Comparison of ENCODE assay signal across 8 cellular contexts in the genomic region with DNA sequence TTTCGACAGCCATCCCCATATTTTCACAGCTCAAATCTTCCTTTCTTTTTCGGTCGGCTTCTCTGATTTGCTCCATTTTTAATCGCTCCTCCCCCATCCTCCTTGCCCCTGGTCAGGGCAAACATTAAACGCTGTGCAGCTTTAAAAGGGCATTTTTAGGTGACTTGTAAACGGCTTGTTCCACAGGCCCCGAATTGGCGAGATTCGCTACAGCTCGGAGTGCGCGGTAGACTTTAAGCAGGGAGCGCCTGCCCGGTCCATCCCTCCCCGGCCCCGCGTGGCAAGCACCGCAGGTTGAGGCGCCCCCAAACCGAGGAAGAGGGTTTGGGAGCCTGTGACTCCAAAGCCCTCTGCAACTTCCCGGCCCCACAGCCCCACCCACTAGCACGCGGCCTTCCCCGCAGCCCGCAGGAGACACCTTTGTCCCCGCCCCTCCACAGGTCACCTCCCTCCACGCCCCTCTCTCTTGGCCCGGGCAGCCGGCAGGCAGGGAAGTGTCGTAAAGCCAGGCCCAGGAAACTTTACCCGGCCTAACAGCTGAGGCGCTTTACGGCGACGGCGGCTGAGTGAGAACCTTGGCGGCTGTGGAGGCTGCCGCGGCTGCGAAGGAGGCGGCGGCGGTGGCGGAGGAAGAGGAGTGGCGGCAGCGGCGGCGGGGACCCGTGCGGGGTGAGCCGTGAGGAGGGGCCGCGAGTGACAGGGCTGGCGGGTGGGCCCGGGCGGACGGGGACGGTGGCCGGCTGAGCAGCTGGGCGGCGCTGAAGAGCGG. TPM values are rescaled to one million over a fixed set of nuclear protein-coding genes. Genes with fewer than 3 reads are reported as not detected.
DNase-seq lines count a peak whose midpoint lies in the region; ATAC-seq and TF ChIP-seq lines count a peak whose summit lies in the region.

A gene (plus strand): TSS at position 550 of the 769 bp plus-strand sequence. CDS start 372 bp downstream, outside the sequence.

- no peaks in the 10 kb centered on the region for H3K27me3 ChIP-seq in kidney epithelial cell (ENCODE audit: control insufficient read depth, insufficient read depth, low read length)

- no peaks in the 10 kb centered on the region for H3K36me3 ChIP-seq in kidney epithelial cell (ENCODE audit: control insufficient read depth, insufficient read depth, low read length)

- DNase-seq in AML-193 (lab: John Stamatoyannopoulos, UW) = peak; percentile 91 to 94
- peak; percentile 92 for DNase-seq in NCI-H460 (ENCODE audit: extremely low read depth, low read depth)
- peak; percentile 85 for DNase-seq in activated CD4-positive, CD25-positive, alpha-beta regulatory T cell treated with anti-CD3 and anti-CD28 coated beads, Interleukin-2, amount 50 U/mL, for 72 hours
- DNase-seq in cerebellum (ENCODE audit: low spot score) = peak; percentile 86
- DNase-seq in kidney epithelial cell (ENCODE audit: low read depth) = peak; percentile 79
- peak; percentile 95 for DNase-seq in stimulated activated CD4-positive, alpha-beta T cell treated with anti-CD3 and anti-CD28 coated beads, Interleukin-15, amount 100 ng/mL, for 24 hours

- TF ChIP-seq CTCF in kidney epithelial cell (IDR thresholded peaks at IDR 0.05; ENCODE audit: insufficient read depth, low read length, poor library complexity, severe bottlenecking) = no peak

- peak; percentile 88 for ATAC-seq in GM19043 (IDR thresholded peaks at IDR 0.05; ENCODE audit: low read depth, unreplicated experiment)
- ATAC-seq in HG03354 (IDR thresholded peaks at IDR 0.05; ENCODE audit: poor library complexity, severe bottlenecking, unreplicated experiment) = peak; percentile 84

- H3K4me3 ChIP-seq in kidney epithelial cell (ENCODE audit: low read depth, low read length) = peak within 1 kb of the TSS; percentile 72

RNA-seq across cellular contexts. Expression of the gene that starts here (rescaled TPM):
- total RNA-seq in NCI-H460 (2014; rRNA removed; shearing (Covaris generic)) = 30.9 and 32.7 TPM in 2 replicates
- 10.1 and 12.4 TPM in 2 replicates for polyA plus RNA-seq in NCI-H460 (2014; cell fraction: nucleus; rRNA removed)
- 38.8 TPM for total RNA-seq in cerebellum
- 21.4 and 24.0 TPM in 2 replicates for total RNA-seq in kidney epithelial cell

Comparison
In these comparisons a context has a peak if more than half of its experiments do, and no peak if none do; other contexts are left out.
1. Peak in every context shown above with its lines: DNase-seq, ATAC-seq and H3K4me3 ChIP-seq.